In the genomic region with DNA sequence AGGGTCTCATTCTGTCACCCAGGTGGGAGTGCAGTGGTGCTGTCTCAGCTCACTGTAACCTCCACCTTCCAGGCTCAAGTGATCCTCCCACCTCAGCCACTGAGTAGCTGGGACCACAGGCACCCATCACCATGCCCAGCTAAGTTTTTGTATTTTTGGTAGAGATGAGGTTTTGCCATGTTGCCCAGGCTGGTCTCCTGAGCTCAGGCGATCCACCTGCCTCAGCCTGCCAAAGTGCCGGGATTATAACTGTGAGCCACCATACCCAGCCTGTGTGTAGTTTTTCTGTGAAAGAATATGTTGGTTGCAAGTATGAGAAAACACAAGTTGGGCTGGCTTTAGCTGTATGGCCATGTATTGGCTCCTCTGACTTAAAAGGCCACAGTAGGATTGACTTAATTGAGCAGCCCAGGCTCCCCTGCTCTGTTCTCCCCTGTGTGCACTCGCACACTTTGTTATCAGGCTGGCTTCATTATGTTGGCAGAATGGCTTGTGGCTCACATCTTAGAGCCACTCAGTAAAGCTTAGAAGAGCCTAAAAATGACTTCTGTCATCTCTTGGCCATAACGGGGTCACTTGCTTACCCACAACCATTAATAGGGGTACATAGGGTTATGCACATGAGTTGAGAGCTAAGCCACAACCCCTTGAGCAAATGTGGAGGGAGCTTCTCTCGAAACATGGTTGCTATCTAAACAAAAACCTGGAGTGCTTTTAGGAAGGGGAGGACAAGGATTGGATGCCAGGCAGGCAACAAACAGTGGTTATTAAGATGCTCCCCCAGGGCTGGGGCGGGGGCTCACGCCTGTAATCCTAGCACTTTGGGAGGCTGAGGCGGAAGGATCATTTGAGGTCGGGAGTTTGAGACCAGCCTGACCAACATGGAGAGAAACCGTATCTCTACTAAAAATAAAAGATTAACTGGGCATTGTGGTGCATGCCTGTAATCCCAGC, we compare ENCODE assay signal across 12 cellular contexts. TPM values are rescaled to one million over a fixed set of nuclear protein-coding genes. Genes with fewer than 3 reads are reported as not detected.
DNase-seq lines count a peak whose midpoint lies in the region; ATAC-seq and TF ChIP-seq lines count a peak whose summit lies in the region.
"Had no signal": no experiment of that assay in that cellular context is flagged by ENCODE, and none has a peak within 500 bp of the region (broad histone marks: within the 10 kb centered on the region; RNA-seq: fewer than 3 reads in every experiment).

No MANE protein-coding gene starts in this region.

- no peak overlapping the region for H2AFZ ChIP-seq in ACC112 (ENCODE audit: low read length, unreplicated experiment)

- H3K4me1 Mint-ChIP-seq in IgD-negative memory B cell = peaks cover 70 to 78% (median 75%) of the 10 kb centered on the region in 3 donors
- H3K4me1 Mint-ChIP-seq in naive thymus-derived CD4-positive, alpha-beta T cell = peaks cover 78 to 93% (median 91%) of the 10 kb centered on the region in 7 donors

- peaks cover 100% of the 10 kb centered on the region for H3K79me2 ChIP-seq in ACC112 (ENCODE audit: control insufficient read depth, insufficient read depth, low read length, unreplicated experiment)

- POLR2A ChIA-PET in naive thymus-derived CD4-positive, alpha-beta T cell (lab: Charles Lee) = interaction anchor here (1.0 kb wide), 1 partner anchor 9 kb away, joined by 8 read pairs; no protein-coding TSS in a partner anchor

- H3K9me3 ChIP-seq in body of pancreas = no peaks in the 10 kb centered on the region
- no peaks in the 10 kb centered on the region for H3K9me3 ChIP-seq in naive thymus-derived CD4-positive, alpha-beta T cell (ENCODE audit: control insufficient read depth in 2 of 3, low read length in 3 of 3)
- no peaks in the 10 kb centered on the region for H3K9me3 ChIP-seq in aorta (ENCODE audit: control insufficient read depth, low read length)
- H3K9me3 ChIP-seq: left lung had no signal

- no peaks in the 10 kb centered on the region for H3K27me3 Mint-ChIP-seq in IgD-negative memory B cell
- H3K27me3 Mint-ChIP-seq in naive thymus-derived CD4-positive, alpha-beta T cell = no peaks in the 10 kb centered on the region

- H3K27ac ChIP-seq in ACC112 (ENCODE audit: low read depth, low read length) = peak overlapping the region; percentile 6; the same call in 1 of the 2 replicates
- peak overlapping the region in 3 of 4 donors; percentile 0 to 56 (median 18) for H3K27ac ChIP-seq in body of pancreas
- H3K27ac ChIP-seq in naive thymus-derived CD4-positive, alpha-beta T cell (ENCODE audit: low read depth, low read length) = no peak overlapping the region
- peak overlapping the region in 1 of 2 donors; percentile 51 for H3K27ac ChIP-seq in aorta (ENCODE audit: low read depth in 1 of 2, low read length in 2 of 2)

- peaks cover 13% of the 10 kb centered on the region for H3K36me3 Mint-ChIP-seq in IgD-negative memory B cell
- peaks cover 0 to 63% (median 50%) of the 10 kb centered on the region in 5 donors for H3K36me3 Mint-ChIP-seq in naive thymus-derived CD4-positive, alpha-beta T cell

- no peaks in the 10 kb centered on the region for H3K9me3 Mint-ChIP-seq in IgD-negative memory B cell
- peaks cover 0 to 4% (median 0%) of the 10 kb centered on the region in 11 donors for H3K9me3 Mint-ChIP-seq in naive thymus-derived CD4-positive, alpha-beta T cell

- H3K4me1 ChIP-seq in ACC112 (ENCODE audit: control insufficient read depth, insufficient read depth, low read length, unreplicated experiment) (peaks cover 70% of the 10 kb centered on the region), body of pancreas (peaks cover 94% of the 10 kb centered on the region), aorta (ENCODE audit: control insufficient read depth in 1 of 2, insufficient read depth in 2 of 2, low read length in 2 of 2) (peaks cover 5 to 7% of the 10 kb centered on the region in 2 donors)
- peaks cover 73 to 89% of the 10 kb centered on the region in 2 donors for H3K4me1 ChIP-seq in naive thymus-derived CD4-positive, alpha-beta T cell (ENCODE audit: control insufficient read depth in 2 of 2, insufficient read depth in 2 of 2, low read length in 2 of 2)

- no peaks in the 10 kb centered on the region for H3K27me3 ChIP-seq in ACC112 (ENCODE audit: insufficient read depth, low read length)
- no peaks in the 10 kb centered on the region for H3K27me3 ChIP-seq in body of pancreas
- H3K27me3 ChIP-seq in naive thymus-derived CD4-positive, alpha-beta T cell (ENCODE audit: control insufficient read depth in 2 of 2, insufficient read depth in 2 of 2, low read length in 2 of 2) = no peaks in the 10 kb centered on the region
- no peaks in the 10 kb centered on the region for H3K27me3 ChIP-seq in aorta (ENCODE audit: control insufficient read depth in 1 of 2, insufficient read depth in 2 of 2, low read length in 1 of 2)
- H3K27me3 ChIP-seq: left lung had no signal

- intact Hi-C loops in body of pancreas (cut with DNase I) = no loop called here
- intact Hi-C loops in naive thymus-derived CD4-positive, alpha-beta T cell (cut with micrococcal nuclease) = loop anchor here in 1 of 2 donors (10.0 kb wide), 1 partner anchor 1287 kb away; the partner anchor contains the start of gene ATF7IP2
- intact Hi-C loops in aorta (cut with DNase I) = no loop called here

- H3K36me3 ChIP-seq in ACC112 (ENCODE audit: insufficient read depth, low read length) = peaks cover 45% of the 10 kb centered on the region
- no peaks in the 10 kb centered on the region for H3K36me3 ChIP-seq in body of pancreas (replicated peaks in 1 of 2; ENCODE audit: insufficient read depth in 1 of 2, low read depth in 2 of 2)
- peaks cover 0 to 42% (median 27%) of the 10 kb centered on the region in 3 experiments for H3K36me3 ChIP-seq in naive thymus-derived CD4-positive, alpha-beta T cell (ENCODE audit: control insufficient read depth in 2 of 3, insufficient read depth in 3 of 3, low read length in 3 of 3)
- peaks cover 0 to 2% of the 10 kb centered on the region in 2 donors for H3K36me3 ChIP-seq in aorta (ENCODE audit: control insufficient read depth in 1 of 2, insufficient read depth in 2 of 2, low read length in 1 of 2)

- TF ChIP-seq CTCF in body of pancreas (IDR thresholded peaks at IDR 0.05) = no peak

- ATAC-seq in body of pancreas (no peak), aorta (ENCODE audit: low FRiP score) (no peak)
- no peak for ATAC-seq in naive thymus-derived CD4-positive, alpha-beta T cell
- ATAC-seq: left lung had no signal

- H3K4me3 Mint-ChIP-seq in IgD-negative memory B cell = peak overlapping the region; percentile 27 to 90 (median 76)
- H3K4me3 Mint-ChIP-seq in naive thymus-derived CD4-positive, alpha-beta T cell = peak overlapping the region; percentile 57 to 82 (median 68)

- H3K4me3 ChIP-seq in ACC112 (ENCODE audit: low read depth, low read length) = no peak overlapping the region
- H3K4me3 ChIP-seq in body of pancreas = no peak overlapping the region
- no peak overlapping the region for H3K4me3 ChIP-seq in naive thymus-derived CD4-positive, alpha-beta T cell (ENCODE audit: low read length)
- no peak overlapping the region for H3K4me3 ChIP-seq in aorta (ENCODE audit: low read length in 2 of 2)
- H3K4me3 ChIP-seq: left lung had no signal

- WGBS in body of pancreas, 2 donors = 62 to 65% methylated on average over 9 to 10 of the region's 10 CpGs
- WGBS in aorta, 2 donors = 46 to 48% methylated on average over 10 of the region's 10 CpGs

- H3K27ac Mint-ChIP-seq in IgD-negative memory B cell = peak overlapping the region; percentile 41 to 88 (median 41)
- peak overlapping the region; percentile 13 to 80 (median 61) for H3K27ac Mint-ChIP-seq in naive thymus-derived CD4-positive, alpha-beta T cell

- no peak for DNase-seq in body of pancreas
- DNase-seq in naive thymus-derived CD4-positive, alpha-beta T cell = no peak
- DNase-seq in pons (ENCODE audit: low spot score) = no peak
- DNase-seq in AG20443 (ENCODE audit: low spot score) = no peak
- DNase-seq in activated gamma-delta T cell treated with Interleukin-2 at 50 U/mL for 16 hours = no peak
- DNase-seq in aorta = no peak
- DNase-seq: amygdala; left lung; NCI-H526 treated with DMSO at 0.1 percent for 48 hours; stimulated activated CD4-positive, alpha-beta T cell treated with anti-CD3 and anti-CD28 coated beads, Interleukin-15, amount 100 ng/mL, for 24 hours had no signal

- TF ChIP-seq POLR2A in body of pancreas (IDR thresholded peaks at IDR 0.05) = no peak

- CTCF ChIA-PET in naive thymus-derived CD4-positive, alpha-beta T cell (lab: Charles Lee) = interaction anchor here (0.9 to 1.2 kb wide), 2 partner anchors 65 to 161 kb away, joined by 3 read pairs; no protein-coding TSS in a partner anchor

RNA-seq across cellular contexts. Expression of gene HAPSTR1, which starts 6.1 kb away (rescaled TPM):
- polyA plus RNA-seq in IgD-negative memory B cell (20.2 TPM), aorta (10 to 100 TPM; 14.0 to 19.2 TPM)
- total RNA-seq in body of pancreas (10 to 100 TPM; 31.9 to 32.6 TPM), aorta (10 to 100 TPM; 65.4 to 67.5 TPM)
- 100 to 1,000 TPM in 2 of 5 experiments, 10 to 100 TPM in 3; 69.6 to 136 (median 87.3) TPM for total RNA-seq in naive thymus-derived CD4-positive, alpha-beta T cell
- polyA plus RNA-seq in naive thymus-derived CD4-positive, alpha-beta T cell = 10 to 100 TPM; 11.4 to 17.5 TPM
